Comparison of ENCODE assay signal across 8 cellular contexts in the genomic region with DNA sequence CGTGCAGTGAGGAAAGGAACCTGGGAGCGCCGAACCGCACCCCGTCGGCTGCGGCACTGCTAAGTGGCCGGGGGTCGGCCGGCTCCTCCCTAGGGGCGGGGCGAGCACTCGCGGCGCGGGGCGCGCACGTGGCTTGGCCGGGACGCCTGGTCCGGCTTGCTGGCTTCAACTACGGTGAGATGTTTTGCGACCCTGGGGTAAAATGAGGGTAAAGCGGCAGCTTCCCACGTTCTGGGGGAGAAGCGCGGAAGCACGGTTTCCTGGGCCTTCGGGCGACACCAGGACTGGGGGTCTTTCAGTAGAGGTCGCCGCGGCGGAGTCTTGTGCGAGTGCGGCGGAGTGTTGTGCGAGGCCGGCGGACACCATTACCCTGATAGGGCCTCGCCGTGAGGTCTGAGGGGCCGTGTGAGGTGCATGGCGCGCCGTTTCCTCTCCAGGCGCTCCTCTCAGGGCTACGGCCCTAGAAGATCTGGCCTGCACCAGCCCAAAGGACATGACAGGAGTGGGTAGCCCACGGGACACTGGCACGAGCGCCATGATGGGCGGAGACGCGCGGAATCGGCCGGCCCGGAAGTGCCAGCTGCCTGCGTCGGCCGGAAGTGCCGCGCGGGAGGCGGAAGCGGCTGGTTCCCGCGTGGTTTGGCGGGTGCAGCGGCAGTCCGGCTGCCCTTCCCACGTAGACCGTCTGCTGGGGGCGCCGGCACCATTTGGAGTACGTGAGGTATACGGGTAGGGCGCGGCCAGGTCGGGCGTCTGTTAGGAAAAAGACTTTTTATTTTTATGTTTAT. TPM values are rescaled to one million over a fixed set of nuclear protein-coding genes. Genes with fewer than 3 reads are reported as not detected.
DNase-seq lines count a peak whose midpoint lies in the region; ATAC-seq and TF ChIP-seq lines count a peak whose summit lies in the region.

Gene PIGW, plus strand, starts transcription at position 107 of the 788 bp plus-strand sequence. CDS start 2,115 bp downstream, outside the sequence.

- peak; percentile 95 for DNase-seq in NCI-H748 (lab: John Stamatoyannopoulos, UW; ENCODE audit: unreplicated experiment)
- DNase-seq in activated CD4-positive, alpha-beta T cell treated with anti-CD3 and anti-CD28 coated beads, Interleukin-2, amount 50 U/mL, for 24 hours (ENCODE audit: low read depth in 1 of 2, low spot score in 1 of 2), result peak; percentile 77 to 86
- DNase-seq in stimulated activated CD4-positive, alpha-beta T cell treated with anti-CD3 and anti-CD28 coated beads, Interleukin-4, amount 100 ng/mL, for 1 hour, result peak; percentile 88

- WGBS in liver, result under 1% methylated on average over 82 of the region's 82 CpGs

- peak; percentile 71 for ATAC-seq in GM19351 (IDR thresholded peaks at IDR 0.05; ENCODE audit: unreplicated experiment)
- ATAC-seq in HG03520 (IDR thresholded peaks at IDR 0.05; ENCODE audit: unreplicated experiment), result peak; percentile 69

- no peaks in the 10 kb centered on the region for H3K27me3 Mint-ChIP-seq in dendritic cell treated with granulocyte-macrophage colony-stimulating factor and Interleukin-4, amounts not matched to agents 40 ng/mL and 50 ng/mL, for 4 days

- peak within 1 kb of the TSS; percentile 82 to 97 (median 94) for H3K4me2 ChIP-seq in BLaER1 treated with 17β-estradiol and CSF1 and Interleukin-3, amounts not matched to agents 10 nM and 100 nM

- no peaks in the 10 kb centered on the region for H3K9me3 Mint-ChIP-seq in dendritic cell treated with granulocyte-macrophage colony-stimulating factor and Interleukin-4, amounts not matched to agents 40 ng/mL and 50 ng/mL, for 4 days

- H3K4me1 ChIP-seq in BLaER1 treated with 17β-estradiol and CSF1 and Interleukin-3, amounts not matched to agents 10 nM and 100 nM, result peaks cover 16 to 36% (median 27%) of the 10 kb centered on the region in 10 experiments
- peaks cover 0 to 15% (median 8%) of the 10 kb centered on the region in 4 donors for H3K4me1 ChIP-seq in liver (ENCODE audit: control insufficient read depth in 4 of 4, insufficient read depth in 4 of 4, low read length in 3 of 4)

- H3K9me3 ChIP-seq in BLaER1 treated with 17β-estradiol and CSF1 and Interleukin-3, amounts not matched to agents 10 nM and 100 nM (replicated peaks in 1 of 11), result no peaks in the 10 kb centered on the region
- H3K9me3 ChIP-seq in liver (ENCODE audit: control insufficient read depth in 4 of 4, low read length in 3 of 4), result no peaks in the 10 kb centered on the region

- intact Hi-C loops in dendritic cell treated with granulocyte-macrophage colony-stimulating factor and Interleukin-4, amounts not matched to agents 40 ng/mL and 50 ng/mL, for 4 days (cut with micrococcal nuclease), result loop anchor here (1.0 kb wide), 1 partner anchor 9 kb away; the partner anchor contains the start of gene GGNBP2

- TF ChIP-seq CTCF in liver (IDR thresholded peaks at IDR 0.05; ENCODE audit: low read depth, low read length, missing input control), result no peak

- peak within 1 kb of the TSS; percentile 87 to 98 (median 95) for H3K9ac ChIP-seq in BLaER1 treated with 17β-estradiol and CSF1 and Interleukin-3, amounts not matched to agents 10 nM and 100 nM
- peak within 1 kb of the TSS; percentile 78 to 87 for H3K9ac ChIP-seq in liver (ENCODE audit: low read depth in 1 of 2, low read length in 2 of 2)

- H3K36me3 Mint-ChIP-seq in dendritic cell treated with granulocyte-macrophage colony-stimulating factor and Interleukin-4, amounts not matched to agents 40 ng/mL and 50 ng/mL, for 4 days (ENCODE audit: low read depth), result peaks cover 46% of the 10 kb centered on the region

- peak within 1 kb of the TSS; percentile 86 to 100 (median 98) for H3K27ac ChIP-seq in BLaER1 treated with 17β-estradiol and CSF1 and Interleukin-3, amounts not matched to agents 10 nM and 100 nM
- peak within 1 kb of the TSS; percentile 93 to 99 for H3K27ac ChIP-seq in liver (ENCODE audit: low read depth in 1 of 2, low read length in 2 of 2)

- peak within 1 kb of the TSS; percentile 60 to 90 (median 76) for H3K4me3 ChIP-seq in BLaER1 treated with 17β-estradiol and CSF1 and Interleukin-3, amounts not matched to agents 10 nM and 100 nM
- peak within 1 kb of the TSS; percentile 83 to 99 (median 92) for H3K4me3 ChIP-seq in liver (ENCODE audit: low read depth in 1 of 3, low read length in 3 of 3)

- H3K4me3 Mint-ChIP-seq in dendritic cell treated with granulocyte-macrophage colony-stimulating factor and Interleukin-4, amounts not matched to agents 40 ng/mL and 50 ng/mL, for 4 days, result peak within 1 kb of the TSS; percentile 97

- H4K20me1 ChIP-seq in BLaER1 treated with 17β-estradiol and CSF1 and Interleukin-3, amounts not matched to agents 10 nM and 100 nM, result peaks cover 0 to 15% (median under 1%) of the 10 kb centered on the region in 11 experiments; a peak in 5 of 22 replicates

- no peaks in the 10 kb centered on the region for H3K27me3 ChIP-seq in BLaER1 treated with 17β-estradiol and CSF1 and Interleukin-3, amounts not matched to agents 10 nM and 100 nM
- H3K27me3 ChIP-seq in liver (ENCODE audit: control insufficient read depth in 4 of 4, insufficient read depth in 4 of 4, low read length in 3 of 4), result no peaks in the 10 kb centered on the region

- H3K4me1 Mint-ChIP-seq in dendritic cell treated with granulocyte-macrophage colony-stimulating factor and Interleukin-4, amounts not matched to agents 40 ng/mL and 50 ng/mL, for 4 days (ENCODE audit: low read depth), result peaks cover 26% of the 10 kb centered on the region

- H3K27ac Mint-ChIP-seq in dendritic cell treated with granulocyte-macrophage colony-stimulating factor and Interleukin-4, amounts not matched to agents 40 ng/mL and 50 ng/mL, for 4 days, result peak within 1 kb of the TSS; percentile 97

- H3K36me3 ChIP-seq in BLaER1 treated with 17β-estradiol and CSF1 and Interleukin-3, amounts not matched to agents 10 nM and 100 nM, result peaks cover 43 to 77% (median 69%) of the 10 kb centered on the region in 11 experiments
- peaks cover 7 to 22% (median 14%) of the 10 kb centered on the region in 4 donors for H3K36me3 ChIP-seq in liver (ENCODE audit: control insufficient read depth in 4 of 4, insufficient read depth in 3 of 4, low read depth in 1 of 4, low read length in 3 of 4)

- no peak for TF ChIP-seq RAD21 in liver (IDR thresholded peaks at IDR 0.05)

TF ChIP-seq in liver, 16 proteins besides CTCF, POLR2A, EP300 and RAD21:
- peak; percentile 14 for TF ChIP-seq FOXA1 (IDR thresholded peaks at IDR 0.05)
- no peak for TF ChIP-seq SP1 (IDR thresholded peaks at IDR 0.05)
- peak; percentile 83 to 95 for TF ChIP-seq GABPA (IDR thresholded peaks at IDR 0.05 in 1 of 2, conservative IDR thresholded peaks at IDR 0.05 in 1 of 2)
- TF ChIP-seq HNF4A (conservative IDR thresholded peaks at IDR 0.05), result no peak
- TF ChIP-seq, protein P1, sequence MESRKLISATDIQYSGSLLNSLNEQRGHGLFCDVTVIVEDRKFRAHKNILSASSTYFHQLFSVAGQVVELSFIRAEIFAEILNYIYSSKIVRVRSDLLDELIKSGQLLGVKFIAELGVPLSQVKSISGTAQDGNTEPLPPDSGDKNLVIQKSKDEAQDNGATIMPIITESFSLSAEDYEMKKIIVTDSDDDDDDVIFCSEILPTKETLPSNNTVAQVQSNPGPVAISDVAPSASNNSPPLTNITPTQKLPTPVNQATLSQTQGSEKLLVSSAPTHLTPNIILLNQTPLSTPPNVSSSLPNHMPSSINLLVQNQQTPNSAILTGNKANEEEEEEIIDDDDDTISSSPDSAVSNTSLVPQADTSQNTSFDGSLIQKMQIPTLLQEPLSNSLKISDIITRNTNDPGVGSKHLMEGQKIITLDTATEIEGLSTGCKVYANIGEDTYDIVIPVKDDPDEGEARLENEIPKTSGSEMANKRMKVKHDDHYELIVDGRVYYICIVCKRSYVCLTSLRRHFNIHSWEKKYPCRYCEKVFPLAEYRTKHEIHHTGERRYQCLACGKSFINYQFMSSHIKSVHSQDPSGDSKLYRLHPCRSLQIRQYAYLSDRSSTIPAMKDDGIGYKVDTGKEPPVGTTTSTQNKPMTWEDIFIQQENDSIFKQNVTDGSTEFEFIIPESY (IDR thresholded peaks at IDR 0.05), result peak; percentile 98
- TF ChIP-seq JUND (IDR thresholded peaks at IDR 0.05), result no peak
- TF ChIP-seq TAF1 (conservative IDR thresholded peaks at IDR 0.05), result peak; percentile 89
- TF ChIP-seq, protein P2, sequence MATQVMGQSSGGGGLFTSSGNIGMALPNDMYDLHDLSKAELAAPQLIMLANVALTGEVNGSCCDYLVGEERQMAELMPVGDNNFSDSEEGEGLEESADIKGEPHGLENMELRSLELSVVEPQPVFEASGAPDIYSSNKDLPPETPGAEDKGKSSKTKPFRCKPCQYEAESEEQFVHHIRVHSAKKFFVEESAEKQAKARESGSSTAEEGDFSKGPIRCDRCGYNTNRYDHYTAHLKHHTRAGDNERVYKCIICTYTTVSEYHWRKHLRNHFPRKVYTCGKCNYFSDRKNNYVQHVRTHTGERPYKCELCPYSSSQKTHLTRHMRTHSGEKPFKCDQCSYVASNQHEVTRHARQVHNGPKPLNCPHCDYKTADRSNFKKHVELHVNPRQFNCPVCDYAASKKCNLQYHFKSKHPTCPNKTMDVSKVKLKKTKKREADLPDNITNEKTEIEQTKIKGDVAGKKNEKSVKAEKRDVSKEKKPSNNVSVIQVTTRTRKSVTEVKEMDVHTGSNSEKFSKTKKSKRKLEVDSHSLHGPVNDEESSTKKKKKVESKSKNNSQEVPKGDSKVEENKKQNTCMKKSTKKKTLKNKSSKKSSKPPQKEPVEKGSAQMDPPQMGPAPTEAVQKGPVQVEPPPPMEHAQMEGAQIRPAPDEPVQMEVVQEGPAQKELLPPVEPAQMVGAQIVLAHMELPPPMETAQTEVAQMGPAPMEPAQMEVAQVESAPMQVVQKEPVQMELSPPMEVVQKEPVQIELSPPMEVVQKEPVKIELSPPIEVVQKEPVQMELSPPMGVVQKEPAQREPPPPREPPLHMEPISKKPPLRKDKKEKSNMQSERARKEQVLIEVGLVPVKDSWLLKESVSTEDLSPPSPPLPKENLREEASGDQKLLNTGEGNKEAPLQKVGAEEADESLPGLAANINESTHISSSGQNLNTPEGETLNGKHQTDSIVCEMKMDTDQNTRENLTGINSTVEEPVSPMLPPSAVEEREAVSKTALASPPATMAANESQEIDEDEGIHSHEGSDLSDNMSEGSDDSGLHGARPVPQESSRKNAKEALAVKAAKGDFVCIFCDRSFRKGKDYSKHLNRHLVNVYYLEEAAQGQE (IDR thresholded peaks at IDR 0.05), result peak; percentile 70
- TF ChIP-seq RXRA (IDR thresholded peaks at IDR 0.05), result peak in 1 of 2 donors; percentile 3
- peak; percentile 51 for TF ChIP-seq MAX (IDR thresholded peaks at IDR 0.05)
- TF ChIP-seq EGR1 (IDR thresholded peaks at IDR 0.05; ENCODE audit: low read depth in 2 of 2), result peak in 1 of 2 donors; percentile 34
- TF ChIP-seq YY1 (IDR thresholded peaks at IDR 0.05), result peak; percentile 96
- no peak for TF ChIP-seq NR2F2 (IDR thresholded peaks at IDR 0.05)
- no peak for TF ChIP-seq FOXA2 (IDR thresholded peaks at IDR 0.05)

RNA-seq across cellular contexts. Expression of gene PIGW, which starts in this region (rescaled TPM):
- total RNA-seq in liver, result 1 to 10 TPM; 6.2 to 9.6 TPM
- polyA plus RNA-seq in liver, result 1 to 10 TPM; 3.2 to 6.0 TPM

Comparison
In these comparisons a context has a peak if more than half of its experiments do, and no peak if none do; other contexts are left out.
1. Peak in every context shown above with its lines: DNase-seq, ATAC-seq, H3K4me3 ChIP-seq and H3K27ac ChIP-seq.